1 cellular context compared by ENCODE assay signal in the genomic region with DNA sequence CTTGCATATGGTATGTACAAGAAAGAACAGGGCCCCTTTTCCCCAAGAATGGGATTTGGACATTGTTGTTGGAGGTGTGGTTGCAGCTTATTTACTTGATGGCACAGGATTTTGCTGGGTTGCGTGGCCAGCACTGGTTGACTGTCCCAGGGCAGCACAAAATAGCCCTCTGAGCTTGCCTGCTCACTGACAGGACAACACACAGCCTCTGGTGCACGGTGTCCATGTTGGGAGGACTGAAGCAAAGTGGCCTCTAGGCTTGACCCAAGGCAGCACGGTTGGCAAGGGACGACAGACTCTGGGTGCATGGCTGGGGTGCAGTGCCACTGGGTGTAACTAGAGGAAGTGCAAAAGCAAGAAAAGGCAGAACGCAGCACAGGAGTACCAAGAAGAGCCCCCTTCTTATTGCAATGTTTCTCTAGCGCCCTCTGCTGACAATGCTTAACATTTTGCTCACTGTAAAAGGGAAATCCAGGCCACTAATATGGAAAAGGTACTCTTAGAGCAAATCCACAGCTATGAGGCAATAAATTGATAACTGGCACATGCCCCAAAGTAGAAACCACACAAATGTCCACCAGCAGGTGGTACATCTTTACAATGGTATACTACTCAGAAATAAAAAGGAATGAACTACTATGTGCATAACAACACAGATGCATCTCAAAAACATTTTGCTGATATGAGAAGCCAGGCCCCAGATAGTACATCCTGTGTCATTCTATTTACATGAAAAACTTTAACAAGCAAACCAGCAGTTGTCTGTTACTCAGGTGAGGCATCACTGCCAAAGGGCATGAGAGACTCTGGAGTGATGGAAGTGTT.
TF ChIP-seq lines count a peak whose summit lies in the region.

No MANE protein-coding gene starts in this region.

TF ChIP-seq in IMR-90, 13 proteins besides CTCF, POLR2A, EP300 and RAD21 (continued from another document):
- TF ChIP-seq RCOR1 (IDR thresholded peaks at IDR 0.05; ENCODE audit: insufficient replicate concordance, low read length) (no peak), SMC3 (IDR thresholded peaks at IDR 0.05; ENCODE audit: low read depth, low read length) (peak; percentile 35; the same call in 1 of the 2 replicates), CEBPB (IDR thresholded peaks at IDR 0.05; ENCODE audit: low read depth, low read length) (0 out of 2 replicates have a peak, but pooled peaks have one; percentile 14), RFX5 (IDR thresholded peaks at IDR 0.05; ENCODE audit: low read depth, low read length) (no peak), BHLHE40 (IDR thresholded peaks at IDR 0.05; ENCODE audit: low read depth, low read length) (no peak)
- TF ChIP-seq, protein P1, sequence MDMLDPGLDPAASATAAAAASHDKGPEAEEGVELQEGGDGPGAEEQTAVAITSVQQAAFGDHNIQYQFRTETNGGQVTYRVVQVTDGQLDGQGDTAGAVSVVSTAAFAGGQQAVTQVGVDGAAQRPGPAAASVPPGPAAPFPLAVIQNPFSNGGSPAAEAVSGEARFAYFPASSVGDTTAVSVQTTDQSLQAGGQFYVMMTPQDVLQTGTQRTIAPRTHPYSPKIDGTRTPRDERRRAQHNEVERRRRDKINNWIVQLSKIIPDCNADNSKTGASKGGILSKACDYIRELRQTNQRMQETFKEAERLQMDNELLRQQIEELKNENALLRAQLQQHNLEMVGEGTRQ (IDR thresholded peaks at IDR 0.05; ENCODE audit: low read depth, low read length) = no peak
TF ChIP-seq in IMR-90: peak in this region for 2.
